15 cellular contexts compared by ENCODE assay signal in the genomic region with DNA sequence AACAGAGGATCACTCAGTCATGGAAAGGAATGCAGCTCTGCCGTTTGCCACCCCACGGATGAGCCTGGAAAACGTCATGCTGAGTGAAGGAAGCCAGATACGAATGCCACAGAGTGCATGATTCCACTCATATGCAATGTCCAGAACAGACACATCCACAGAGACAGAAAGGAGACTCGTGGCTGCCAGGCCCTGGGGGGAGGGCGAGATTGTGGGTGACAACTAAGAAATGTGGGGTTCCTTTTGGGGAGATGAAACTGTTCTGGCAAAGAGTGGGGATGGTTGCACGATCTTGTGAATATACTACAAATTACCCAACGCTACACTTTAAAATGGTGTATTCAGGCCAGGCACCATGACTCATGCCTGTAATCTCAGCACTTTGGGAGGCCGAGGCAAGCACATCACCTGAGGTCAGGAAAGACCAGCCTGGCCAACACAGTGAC. TPM values are rescaled to one million over a fixed set of nuclear protein-coding genes. Genes with fewer than 3 reads are reported as not detected.
DNase-seq lines count a peak whose midpoint lies in the region; ATAC-seq and TF ChIP-seq lines count a peak whose summit lies in the region.
"Had no signal": no experiment of that assay in that cellular context is flagged by ENCODE, and none has a peak within 500 bp of the region (broad histone marks: within the 10 kb centered on the region; RNA-seq: fewer than 3 reads in every experiment).

No MANE protein-coding gene starts in this region.

- 0 out of 2 replicates have a peak, but pooled peaks cover 3% of the 10 kb centered on the region for H3K27me3 ChIP-seq in SJSA1 (replicated peaks)
- H3K27me3 ChIP-seq in HAP-1 (ENCODE audit: low read depth) = no peaks in the 10 kb centered on the region
- no peaks in the 10 kb centered on the region for H3K27me3 ChIP-seq in thyroid gland

- TF ChIP-seq CTCF in fibroblast of the aortic adventitia (IDR thresholded peaks at IDR 0.05; ENCODE audit: insufficient read depth, low read length) = no peak
- TF ChIP-seq CTCF in thyroid gland (IDR thresholded peaks at IDR 0.05) = no peak

- in situ Hi-C loops in HAP-1 (cut with MboI; ENCODE audit: low sequenced_read_pairs) = no loop called here

- H3K4me3 ChIP-seq in SJSA1 = no peak overlapping the region
- H3K4me3 ChIP-seq in fibroblast of the aortic adventitia (ENCODE audit: low read depth, low read length) = no peak overlapping the region
- no peak overlapping the region for H3K4me3 ChIP-seq in HAP-1
- no peak overlapping the region for H3K4me3 ChIP-seq in thyroid gland (replicated peaks in 1 of 3)

- H3K9me3 Mint-ChIP-seq in natural killer cell treated with Interleukin-12 subunit alpha and Interleukin-12 subunit beta and Interleukin-15 and Interleukin-18, amount 100 ng/mL, for 72 hours = no peaks in the 10 kb centered on the region

- no peaks in the 10 kb centered on the region for H3K9me3 ChIP-seq in SJSA1 (replicated peaks)
- H3K9me3 ChIP-seq in HAP-1 = no peaks in the 10 kb centered on the region
- H3K9me3 ChIP-seq in thyroid gland = no peaks in the 10 kb centered on the region
- H3K9me3 ChIP-seq: Caco-2, neutrophil had no signal

- H3K4me1 Mint-ChIP-seq in natural killer cell treated with Interleukin-12 subunit alpha and Interleukin-12 subunit beta and Interleukin-15 and Interleukin-18, amount 100 ng/mL, for 72 hours (ENCODE audit: low read depth in 2 of 2) = peaks cover 27 to 28% of the 10 kb centered on the region in 2 donors

- peaks cover 0 to 4% of the 10 kb centered on the region in 2 donors for H3K27me3 Mint-ChIP-seq in natural killer cell treated with Interleukin-12 subunit alpha and Interleukin-12 subunit beta and Interleukin-15 and Interleukin-18, amount 100 ng/mL, for 72 hours

- peak overlapping the region; percentile 53 for H3K4me3 Mint-ChIP-seq in natural killer cell treated with Interleukin-12 subunit alpha and Interleukin-12 subunit beta and Interleukin-15 and Interleukin-18, amount 100 ng/mL, for 72 hours

- no peaks in the 10 kb centered on the region for H3K36me3 Mint-ChIP-seq in natural killer cell treated with Interleukin-12 subunit alpha and Interleukin-12 subunit beta and Interleukin-15 and Interleukin-18, amount 100 ng/mL, for 72 hours

- peak overlapping the region; percentile 49 to 81 for H3K27ac Mint-ChIP-seq in natural killer cell treated with Interleukin-12 subunit alpha and Interleukin-12 subunit beta and Interleukin-15 and Interleukin-18, amount 100 ng/mL, for 72 hours

- intact Hi-C loops in thyroid gland (cut with DNase I) = no loop called here

- H3K36me3 ChIP-seq in SJSA1 (no peaks in the 10 kb centered on the region), HAP-1 (replicated peaks) (no peaks in the 10 kb centered on the region), thyroid gland (no peaks in the 10 kb centered on the region)
- H3K36me3 ChIP-seq: neutrophil had no signal

- peak overlapping the region; percentile 33 for H3K27ac ChIP-seq in SJSA1
- no peak overlapping the region for H3K27ac ChIP-seq in thyroid gland
- H3K27ac ChIP-seq: neutrophil had no signal

- DNase-seq in EL (peak; percentile 28), SJSA1 (ENCODE audit: low read depth in 1 of 2, low spot score in 2 of 2) (peak in 1 of 2 experiments; percentile 53), fibroblast of the aortic adventitia (ENCODE audit: low read depth) (peak; percentile 63), HAP-1 (ENCODE audit: low spot score in 2 of 2) (no peak), thyroid gland (no peak), NCI-H510A treated with DMSO at 0.1 percent for 48 hours (lab: John Stamatoyannopoulos, UW) (no peak)
- no peak for DNase-seq in natural killer cell treated with Interleukin-12 subunit alpha and Interleukin-12 subunit beta and Interleukin-15 and Interleukin-18, amount 100 ng/mL, for 72 hours (ENCODE audit: low spot score)
- DNase-seq: activated T-cell treated with anti-CD3 and anti-CD28 coated beads, Interleukin-2, amount 50 U/mL, for 48 hours; Caco-2; stimulated activated CD4-positive, alpha-beta T cell treated with anti-CD3 and anti-CD28 coated beads, Interleukin-1b, Interleukin-23, amount 100 ng/mL, for 48 hours had no signal

- no peak for TF ChIP-seq POLR2A in thyroid gland (IDR thresholded peaks at IDR 0.05)

- H3K4me1 ChIP-seq in SJSA1 (replicated peaks) = peaks cover 20% of the 10 kb centered on the region
- H3K4me1 ChIP-seq in HAP-1 = peaks cover 4% of the 10 kb centered on the region
- no peaks in the 10 kb centered on the region for H3K4me1 ChIP-seq in thyroid gland
- H3K4me1 ChIP-seq: Caco-2 had no signal

- WGBS in thyroid gland, 2 donors = 80 to 85% methylated on average over 9 of the region's 9 CpGs

- no peak for ATAC-seq in natural killer cell treated with Interleukin-12 subunit alpha and Interleukin-12 subunit beta and Interleukin-15 and Interleukin-18, amount 100 ng/mL, for 72 hours
- ATAC-seq in HG02763 (IDR thresholded peaks at IDR 0.05; ENCODE audit: unreplicated experiment) = no peak
- ATAC-seq: HCT116 had no signal

RNA-seq across cellular contexts. Expression of gene NAPA, which starts 27.2 kb away (rescaled TPM):
- total RNA-seq in SJSA1 (2014; rRNA removed; shearing (Covaris generic)) = 87.5 and 132 TPM in 2 replicates
- 63.4 and 66.0 TPM in 2 replicates for total RNA-seq in fibroblast of the aortic adventitia (ENCODE audit: low replicate concordance)
- total RNA-seq in natural killer cell treated with Interleukin-12 subunit alpha and Interleukin-12 subunit beta and Interleukin-15 and Interleukin-18, amount 100 ng/mL, for 72 hours = 10 to 100 TPM; 69.9 to 78.8 TPM
- 100 to 1,000 TPM; 146 to 354 (median 213) TPM for total RNA-seq in thyroid gland

RNA-seq across cellular contexts. Expression of gene ZNF541, which starts 30.9 kb away (rescaled TPM):
- not detected in 2 replicates for total RNA-seq in SJSA1 (2014; rRNA removed; shearing (Covaris generic))
- total RNA-seq in fibroblast of the aortic adventitia (ENCODE audit: low replicate concordance) = 0.27 and 0.41 TPM in 2 replicates
- total RNA-seq in natural killer cell treated with Interleukin-12 subunit alpha and Interleukin-12 subunit beta and Interleukin-15 and Interleukin-18, amount 100 ng/mL, for 72 hours = under 1 TPM in 1 of 2 donors, not detected in 1; 0.10 TPM
- 1 to 10 TPM in 1 of 4 donors, under 1 TPM in 2, not detected in 1; 0.40 to 1.1 (median 0.56) TPM for total RNA-seq in thyroid gland
- total RNA-seq: Caco-2, kidney epithelial cell, LHCN-M2 had no signal

RNA-seq across cellular contexts. Expression of gene KPTN, which starts 58.0 kb away (rescaled TPM):
- 3.2 and 7.2 TPM in 2 replicates for total RNA-seq in SJSA1 (2014; rRNA removed; shearing (Covaris generic))
- total RNA-seq in fibroblast of the aortic adventitia (ENCODE audit: low replicate concordance) = 2.5 and 2.9 TPM in 2 replicates
- 10 to 100 TPM in 1 of 2 donors, 1 to 10 TPM in 1; 4.9 to 11.4 TPM for total RNA-seq in natural killer cell treated with Interleukin-12 subunit alpha and Interleukin-12 subunit beta and Interleukin-15 and Interleukin-18, amount 100 ng/mL, for 72 hours
- 1 to 10 TPM; 7.0 to 8.9 (median 7.3) TPM for total RNA-seq in thyroid gland

Comparison
In these comparisons a context has a peak if more than half of its experiments do, and no peak if none do; other contexts are left out.
1. DNase-seq: peak in EL (single experiment) and fibroblast of the aortic adventitia (single experiment); none in natural killer cell treated with Interleukin-12 subunit alpha and Interleukin-12 subunit beta and Interleukin-15 and Interleukin-18, amount 100 ng/mL, for 72 hours (single experiment), HAP-1 (0 of 2), thyroid gland (0 of 2) and NCI-H510A treated with DMSO at 0.1 percent for 48 hours (single experiment).